In genomic region chr7:120400806-120401455, GRCh38 we compare ENCODE assay signal across 20 cellular contexts.
A peak's percentile ranks its signal among the peaks of the same experiment; 100 is the strongest.
DNase-seq lines count a peak whose midpoint lies in the region; ATAC-seq, FAIRE-seq and TF ChIP-seq lines count a peak whose summit lies in the region.
"Had no signal": no experiment of that assay in that cellular context is flagged by ENCODE, and none has a peak within 500 bp of the region (broad histone marks: within the 10 kb centered on the region; RNA-seq: fewer than 3 reads in every experiment).

No MANE protein-coding gene starts in this region.

- H3K4me2 ChIP-seq in OCI-LY3 (ENCODE audit: low read length): peak overlapping the region; percentile 76
- H3K4me2 ChIP-seq: hepatocyte had no signal

- H3K4me1 ChIP-seq in OCI-LY3 (ENCODE audit: low read length) (peaks cover 61% of the 10 kb centered on the region), endodermal cell (ENCODE audit: control insufficient read depth, insufficient read depth, low read length) (peaks cover 2% of the 10 kb centered on the region)

- H3K4me3 Mint-ChIP-seq in endodermal cell: no peak overlapping the region
- H3K4me3 Mint-ChIP-seq: H9; natural killer cell; stimulated activated naive CD8-positive, alpha-beta T cell treated with anti-CD3 and anti-CD28 coated beads, Interleukin-15, amount 100 ng/mL, for 72 hours had no signal

- peaks cover 23% of the 10 kb centered on the region for H3K4me1 Mint-ChIP-seq in endodermal cell
- H3K4me1 Mint-ChIP-seq: natural killer cell; stimulated activated naive CD8-positive, alpha-beta T cell treated with anti-CD3 and anti-CD28 coated beads, Interleukin-15, amount 100 ng/mL, for 72 hours had no signal

- no peaks in the 10 kb centered on the region for H3K36me3 Mint-ChIP-seq in endodermal cell (ENCODE audit: low read depth)
- H3K36me3 Mint-ChIP-seq: natural killer cell had no signal

- H3K9ac ChIP-seq in OCI-LY3 (ENCODE audit: low read length): peak overlapping the region; percentile 72
- H3K9ac ChIP-seq in endodermal cell (ENCODE audit: extremely low read depth, low read length, poor library complexity, severe bottlenecking): no peak overlapping the region

- H3K36me3 ChIP-seq in OCI-LY3 (replicated peaks; ENCODE audit: low read depth, low read length) (peaks cover 3% of the 10 kb centered on the region), endodermal cell (ENCODE audit: control insufficient read depth, insufficient read depth, low read length) (no peaks in the 10 kb centered on the region), WERI-Rb-1 (no peaks in the 10 kb centered on the region)

- H3K4me3 ChIP-seq in OCI-LY3 (ENCODE audit: low read length): peak overlapping the region; percentile 67
- no peak overlapping the region for H3K4me3 ChIP-seq in endodermal cell (ENCODE audit: low read length)
- H3K4me3 ChIP-seq in WERI-Rb-1 (ENCODE audit: low read depth, low read length): no peak overlapping the region
- H3K4me3 ChIP-seq: hepatocyte had no signal

- no peak for TF ChIP-seq CTCF in OCI-LY3 (IDR thresholded peaks at IDR 0.05; ENCODE audit: low read depth, low read length)
- TF ChIP-seq CTCF in endodermal cell (conservative IDR thresholded peaks at IDR 0.05): no peak
- no peak for TF ChIP-seq CTCF in WERI-Rb-1 (IDR thresholded peaks at IDR 0.05; ENCODE audit: low read depth, low read length)

- DNase-seq in GM18507 (ENCODE audit: extremely low spot score, insufficient read length, low read depth): no peak
- DNase-seq in AG08395 (ENCODE audit: low spot score): no peak
- no peak for DNase-seq in NCI-H1092 treated with DMSO at 0.1 percent for 48 hours (lab: John Stamatoyannopoulos, UW)
- DNase-seq in endodermal cell: no peak
- DNase-seq in WERI-Rb-1: no peak
- DNase-seq: AML-193; DND-41; H9; natural killer cell; NCI-H1105; NCI-H526 treated with DMSO at 0.1 percent for 48 hours; SHP77 treated with DMSO at 0.1 percent for 48 hours; stimulated activated naive CD8-positive, alpha-beta T cell treated with anti-CD3 and anti-CD28 coated beads, Interleukin-15, amount 100 ng/mL, for 72 hours had no signal

- no peaks in the 10 kb centered on the region for H3K79me2 ChIP-seq in OCI-LY3 (ENCODE audit: low read length)
- H3K79me2 ChIP-seq: hepatocyte had no signal

- peak overlapping the region; percentile 94 for H3K27ac ChIP-seq in OCI-LY3 (ENCODE audit: low read length)
- no peak overlapping the region for H3K27ac ChIP-seq in endodermal cell (ENCODE audit: low read depth, low read length)
- H3K27ac ChIP-seq in WERI-Rb-1: no peak overlapping the region
- H3K27ac ChIP-seq: hepatocyte had no signal

- no peaks in the 10 kb centered on the region for H3K27me3 ChIP-seq in OCI-LY3 (ENCODE audit: low read depth, low read length)
- no peaks in the 10 kb centered on the region for H3K27me3 ChIP-seq in endodermal cell (ENCODE audit: control insufficient read depth, insufficient read depth, low read length, poor library complexity, severe bottlenecking)
- H3K27me3 ChIP-seq in WERI-Rb-1 (ENCODE audit: insufficient read depth, low read depth, severe bottlenecking): no peaks in the 10 kb centered on the region
- H3K27me3 ChIP-seq: hepatocyte had no signal

- H3K9me3 Mint-ChIP-seq in endodermal cell: no peaks in the 10 kb centered on the region
- H3K9me3 Mint-ChIP-seq: H9; stimulated activated naive CD8-positive, alpha-beta T cell treated with anti-CD3 and anti-CD28 coated beads, Interleukin-15, amount 100 ng/mL, for 72 hours had no signal

- H3K9me3 ChIP-seq in OCI-LY3 (ENCODE audit: insufficient read depth, low read length) (no peaks in the 10 kb centered on the region), endodermal cell (ENCODE audit: control insufficient read depth, low read length) (no peaks in the 10 kb centered on the region), WERI-Rb-1 (ENCODE audit: severe bottlenecking) (no peaks in the 10 kb centered on the region)

- H3K27me3 Mint-ChIP-seq in endodermal cell (ENCODE audit: insufficient read depth): no peaks in the 10 kb centered on the region
- H3K27me3 Mint-ChIP-seq: stimulated activated naive CD8-positive, alpha-beta T cell treated with anti-CD3 and anti-CD28 coated beads, Interleukin-15, amount 100 ng/mL, for 72 hours had no signal

- WGBS in endodermal cell (ENCODE audit: insufficient coverage in 1 of 2, insufficient read length in 1 of 2), 2 experiments: 88 to 90% methylated on average over 2 of the region's 2 CpGs

- peak; percentile 33 for ATAC-seq in GM21515 (IDR thresholded peaks at IDR 0.05; ENCODE audit: unreplicated experiment)
- ATAC-seq in HG03064 (IDR thresholded peaks at IDR 0.05; ENCODE audit: low read depth, unreplicated experiment): peak; percentile 36
- ATAC-seq: esophagus mucosa; left lobe of liver; natural killer cell; sciatic nerve; stimulated activated naive CD8-positive, alpha-beta T cell treated with anti-CD3 and anti-CD28 coated beads, Interleukin-15, amount 100 ng/mL, for 72 hours had no signal

- H4K20me1 ChIP-seq in OCI-LY3 (ENCODE audit: insufficient read depth, low read length): no peaks in the 10 kb centered on the region

- H2AFZ ChIP-seq in OCI-LY3 (ENCODE audit: low read depth, low read length): peak overlapping the region; percentile 62
- H2AFZ ChIP-seq: hepatocyte had no signal

- no peak overlapping the region for H3K27ac Mint-ChIP-seq in endodermal cell
- H3K27ac Mint-ChIP-seq: natural killer cell; stimulated activated naive CD8-positive, alpha-beta T cell treated with anti-CD3 and anti-CD28 coated beads, Interleukin-15, amount 100 ng/mL, for 72 hours had no signal

- peak; percentile 97 for FAIRE-seq in GM18507 (lab: Jason Lieb, UNC)
